Comparison of ENCODE assay signal across 9 cellular contexts in genomic region chr5:174419523-174420132, GRCh38.
A peak's percentile ranks its signal among the peaks of the same experiment; 100 is the strongest.
DNase-seq lines count a peak whose midpoint lies in the region; ATAC-seq, FAIRE-seq and TF ChIP-seq lines count a peak whose summit lies in the region.
"Had no signal": no experiment of that assay in that cellular context is flagged by ENCODE, and none has a peak within 500 bp of the region (broad histone marks: within the 10 kb centered on the region; RNA-seq: fewer than 3 reads in every experiment).

No MANE protein-coding gene starts in this region.

- CTCF ChIA-PET in PC-3 (lab: Charles Lee): interaction anchor here (0.6 to 1.0 kb wide), 4 partner anchors 10 to 374 kb away, joined by 3 to 4 read pairs (median 3); no protein-coding TSS in a partner anchor

- H2AFZ ChIP-seq in PC-3 (ENCODE audit: low read length): peak overlapping the region; percentile 71

- peaks cover 34% of the 10 kb centered on the region for H3K27me3 Mint-ChIP-seq in activated T-cell treated with anti-CD3 and anti-CD28 coated beads, Interleukin-2, amount 50 U/mL, for 24 hours

- H3K79me2 ChIP-seq in PC-3 (ENCODE audit: low read length): no peaks in the 10 kb centered on the region

- peak overlapping the region; percentile 55 for H3K4me2 ChIP-seq in BLaER1
- peak overlapping the region; percentile 89 for H3K4me2 ChIP-seq in PC-3 (ENCODE audit: low read length)

- H3F3A ChIP-seq in PC-3 (ENCODE audit: low read length, unreplicated experiment): no peaks in the 10 kb centered on the region

- H3K4me3 Mint-ChIP-seq in activated T-cell treated with anti-CD3 and anti-CD28 coated beads, Interleukin-2, amount 50 U/mL, for 24 hours: peak overlapping the region; percentile 57

- FAIRE-seq in HTR-8/SVneo (lab: Jason Lieb, UNC): peak; percentile 26

- TF ChIP-seq POLR2A in esophagus muscularis mucosa (IDR thresholded peaks at IDR 0.05; ENCODE audit: low read depth): no peak

- TF ChIP-seq EP300 in esophagus muscularis mucosa (IDR thresholded peaks at IDR 0.05): no peak

- DNase-seq in HTR-8/SVneo (ENCODE audit: insufficient read length, low spot score) (peak; percentile 84), PC-3 (peak; percentile 87), esophagus muscularis mucosa (ENCODE audit: extremely low spot score) (peak; percentile 97), myocyte (ENCODE audit: low read depth) (peak; percentile 89)
- peak; percentile 85 for DNase-seq in activated T-cell treated with anti-CD3 and anti-CD28 coated beads, Interleukin-2, amount 50 U/mL, for 24 hours
- DNase-seq in stimulated activated CD8-positive, alpha-beta memory T cell treated with anti-CD3 and anti-CD28 coated beads, Interleukin-7, amount 100 ng/mL, for 4 hours (ENCODE audit: low read depth in 2 of 2): peak; percentile 51 to 53

- peak; percentile 91 for TF ChIP-seq CTCF in PC-3 (conservative IDR thresholded peaks at IDR 0.05; ENCODE audit: low read depth, low read length)
- peak; percentile 79 to 94 (median 82) for TF ChIP-seq CTCF in esophagus muscularis mucosa (IDR thresholded peaks at IDR 0.05)

- H3K27ac ChIP-seq in BLaER1: no peak overlapping the region
- H3K27ac ChIP-seq in PC-3 (ENCODE audit: low read length): no peak overlapping the region
- no peak overlapping the region for H3K27ac ChIP-seq in esophagus muscularis mucosa (replicated peaks in 1 of 4)

- H3K4me3 ChIP-seq in BLaER1 (peak overlapping the region; percentile 36), PC-3 (ENCODE audit: low read length) (peak overlapping the region; percentile 65), esophagus muscularis mucosa (peak overlapping the region; percentile 23 to 40 (median 30))

- BruUV-seq in PC-3 (replicated peaks; lab: Mats Ljungman, UMichigan): no TSS peak

- ATAC-seq in GM19372 (IDR thresholded peaks at IDR 0.05; ENCODE audit: low read depth, unreplicated experiment): peak; percentile 95
- peak; percentile 98 for ATAC-seq in PC-3

- H3K36me3 ChIP-seq in BLaER1 (no peaks in the 10 kb centered on the region), PC-3 (ENCODE audit: low read depth, low read length) (no peaks in the 10 kb centered on the region), esophagus muscularis mucosa (no peaks in the 10 kb centered on the region)

- H3K27ac Mint-ChIP-seq in activated T-cell treated with anti-CD3 and anti-CD28 coated beads, Interleukin-2, amount 50 U/mL, for 24 hours: no peak overlapping the region
- H3K27ac Mint-ChIP-seq: T-helper 1 cell treated with Interleukin-12 subunit alpha and Interleukin-12 subunit beta and Interleukin-4 antibody, amounts not matched to agents 30 μg/mL and 1 μg/mL, for 36 hours had no signal

- no peaks in the 10 kb centered on the region for H3K27me3 ChIP-seq in BLaER1
- H3K27me3 ChIP-seq in PC-3 (ENCODE audit: low read length): no peaks in the 10 kb centered on the region
- peaks cover 0 to 20% (median 0%) of the 10 kb centered on the region in 4 donors for H3K27me3 ChIP-seq in esophagus muscularis mucosa

- H3K36me3 Mint-ChIP-seq in activated T-cell treated with anti-CD3 and anti-CD28 coated beads, Interleukin-2, amount 50 U/mL, for 24 hours (ENCODE audit: low read depth): no peaks in the 10 kb centered on the region

- 18% methylated on average over 18 of the region's 18 CpGs for WGBS in esophagus muscularis mucosa

- intact Hi-C loops in PC-3 (cut with micrococcal nuclease): loop anchor here (1.0 to 5.0 kb wide), 3 partner anchors 317 to 518 kb away; no protein-coding TSS in a partner anchor
- intact Hi-C loops in esophagus muscularis mucosa (cut with DNase I): loop anchor here (2.0 to 5.0 kb wide), 3 partner anchors 318 to 517 kb away; no protein-coding TSS in a partner anchor

- H3K9ac ChIP-seq in BLaER1: no peak overlapping the region
- H3K9ac ChIP-seq in PC-3 (ENCODE audit: low read length): no peak overlapping the region

- H3K4me1 Mint-ChIP-seq in activated T-cell treated with anti-CD3 and anti-CD28 coated beads, Interleukin-2, amount 50 U/mL, for 24 hours (ENCODE audit: low read depth): peaks cover 14% of the 10 kb centered on the region

- H3K4me1 ChIP-seq in BLaER1 (no peaks in the 10 kb centered on the region; the same call in 1 of the 2 replicates), PC-3 (ENCODE audit: insufficient read depth, low read length) (no peaks in the 10 kb centered on the region), esophagus muscularis mucosa (peaks cover 6 to 14% (median 9%) of the 10 kb centered on the region in 4 donors)

- no peaks in the 10 kb centered on the region for H3K9me2 ChIP-seq in PC-3 (replicated peaks; ENCODE audit: low read length)

- no peaks in the 10 kb centered on the region for H3K9me3 ChIP-seq in BLaER1
- no peaks in the 10 kb centered on the region for H3K9me3 ChIP-seq in PC-3 (ENCODE audit: low read length)
- no peaks in the 10 kb centered on the region for H3K9me3 ChIP-seq in esophagus muscularis mucosa

- no peaks in the 10 kb centered on the region for H3K9me3 Mint-ChIP-seq in activated T-cell treated with anti-CD3 and anti-CD28 coated beads, Interleukin-2, amount 50 U/mL, for 24 hours
- H3K9me3 Mint-ChIP-seq: T-helper 1 cell treated with Interleukin-12 subunit alpha and Interleukin-12 subunit beta and Interleukin-4 antibody, amounts not matched to agents 30 μg/mL and 1 μg/mL, for 36 hours had no signal

- H4K20me1 ChIP-seq in BLaER1: no peaks in the 10 kb centered on the region
- H4K20me1 ChIP-seq in PC-3 (ENCODE audit: low read length): no peaks in the 10 kb centered on the region

- POLR2A ChIA-PET in PC-3 (lab: Charles Lee; ENCODE audit: unreplicated experiment): no interaction called here
